In genomic region chr11:35390737-35391682, GRCh38 we compare ENCODE assay signal across 8 cellular contexts.
DNase-seq lines count a peak whose midpoint lies in the region; ATAC-seq lines count a peak whose summit lies in the region.

No MANE protein-coding gene starts in this region.

- H3K9me3 ChIP-seq in adipocyte (ENCODE audit: control insufficient read depth, low read length): no peaks in the 10 kb centered on the region

- H3K36me3 ChIP-seq in adipocyte (ENCODE audit: control insufficient read depth, insufficient read depth, low read length, severe bottlenecking): no peaks in the 10 kb centered on the region

- H3K4me1 ChIP-seq in adipocyte (ENCODE audit: control insufficient read depth, insufficient read depth, low read length): peaks cover 36% of the 10 kb centered on the region

- peak overlapping the region; percentile 36 for H3K9ac ChIP-seq in adipocyte (ENCODE audit: low read length)

- peak; percentile 84 for ATAC-seq in GM18519 (IDR thresholded peaks at IDR 0.05; ENCODE audit: low FRiP score, unreplicated experiment)
- ATAC-seq in HG02588 (IDR thresholded peaks at IDR 0.05; ENCODE audit: unreplicated experiment): peak; percentile 74

- H3K4me3 ChIP-seq in adipocyte (ENCODE audit: low read length) (peak overlapping the region; percentile 44), skeletal muscle cell (ENCODE audit: low read depth, low read length) (no peak overlapping the region)

- no peaks in the 10 kb centered on the region for H3K27me3 ChIP-seq in adipocyte (replicated peaks; ENCODE audit: control insufficient read depth, insufficient read depth, low read length)

- DNase-seq in NCI-H1105 treated with DMSO at 0.1 percent for 48 hours (lab: John Stamatoyannopoulos, UW): peak; percentile 24
- DNase-seq in adipocyte (ENCODE audit: low read depth): peak; percentile 88
- DNase-seq in skeletal muscle cell (ENCODE audit: low read depth): peak; percentile 43
- no peak for DNase-seq in NCI-H2196 treated with DMSO at 0.1 percent for 48 hours (lab: John Stamatoyannopoulos, UW; ENCODE audit: unreplicated experiment)
- DNase-seq in middle frontal gyrus (ENCODE audit: extremely low spot score, low spot score): no peak
- no peak for DNase-seq in NCI-H1930 (lab: John Stamatoyannopoulos, UW)

Comparison
In these comparisons a context has a peak if more than half of its experiments do, and no peak if none do; other contexts are left out.
1. DNase-seq: peak in NCI-H1105 treated with DMSO at 0.1 percent for 48 hours (single experiment), adipocyte (single experiment) and skeletal muscle cell (single experiment); none in NCI-H2196 treated with DMSO at 0.1 percent for 48 hours (single experiment), middle frontal gyrus (single experiment) and NCI-H1930 (0 of 2).